Comparison of ENCODE assay signal across 9 cellular contexts in genomic region chr1:219938706-219939105, GRCh38. TPM values are rescaled to one million over a fixed set of nuclear protein-coding genes. Genes with fewer than 3 reads are reported as not detected.
DNase-seq lines count a peak whose midpoint lies in the region; ATAC-seq and TF ChIP-seq lines count a peak whose summit lies in the region.
"Had no signal": no experiment of that assay in that cellular context is flagged by ENCODE, and none has a peak within 500 bp of the region (broad histone marks: within the 10 kb centered on the region; RNA-seq: fewer than 3 reads in every experiment).

No MANE protein-coding gene starts in this region.

- no TSS peak for BruUV-seq in mammary epithelial cell (replicated peaks; lab: Mats Ljungman, UMichigan)

- no peak overlapping the region for H3K4me2 ChIP-seq in mammary epithelial cell (ENCODE audit: insufficient read depth, low read depth, low read length)

- no peaks in the 10 kb centered on the region for H3K27me3 ChIP-seq in mammary epithelial cell (ENCODE audit: insufficient read depth, low read length)
- no peaks in the 10 kb centered on the region for H3K27me3 ChIP-seq in CD8-positive, alpha-beta memory T cell (ENCODE audit: insufficient read depth, low read length, poor library complexity, severe bottlenecking)

- H3K27ac Mint-ChIP-seq in nephron progenitor cell = no peak overlapping the region
- no peak overlapping the region for H3K27ac Mint-ChIP-seq in CD8-positive, alpha-beta memory T cell

- no peak overlapping the region for H3K9ac ChIP-seq in mammary epithelial cell (ENCODE audit: insufficient read depth, low read length)

- peak; percentile 49 for DNase-seq in EL
- DNase-seq in MV-4-11 (lab: John Stamatoyannopoulos, UW) = peak; percentile 6
- DNase-seq in mammary epithelial cell = peak; percentile 55
- DNase-seq in nephron progenitor cell = peak; percentile 33
- DNase-seq in CD8-positive, alpha-beta memory T cell = no peak
- no peak for DNase-seq in NAMALWA (ENCODE audit: low spot score)
- DNase-seq: activated CD4-positive, alpha-beta T cell treated with anti-CD3 and anti-CD28 coated beads for 4 hours had no signal

- H3K36me3 ChIP-seq in mammary epithelial cell (ENCODE audit: insufficient read depth, low read length) = no peaks in the 10 kb centered on the region
- H3K36me3 ChIP-seq in CD8-positive, alpha-beta memory T cell (ENCODE audit: insufficient read depth, low read length) = no peaks in the 10 kb centered on the region

- peaks cover 24% of the 10 kb centered on the region for H3K4me1 Mint-ChIP-seq in nephron progenitor cell
- H3K4me1 Mint-ChIP-seq in CD8-positive, alpha-beta memory T cell = no peaks in the 10 kb centered on the region

- ATAC-seq in GM21390 (IDR thresholded peaks at IDR 0.05; ENCODE audit: unreplicated experiment) = no peak
- ATAC-seq in HG02970 (IDR thresholded peaks at IDR 0.05; ENCODE audit: low FRiP score, unreplicated experiment) = no peak

- H3K9me3 Mint-ChIP-seq in nephron progenitor cell = peaks cover 14% of the 10 kb centered on the region
- peaks cover 0 to 7% (median 4%) of the 10 kb centered on the region in 5 donors for H3K9me3 Mint-ChIP-seq in CD8-positive, alpha-beta memory T cell

- in situ Hi-C loops in mammary epithelial cell (cut with MboI; ENCODE audit: low sequenced_read_pairs in 2 of 2) = no loop called here

- POLR2A ChIA-PET in CD8-positive, alpha-beta memory T cell (lab: Charles Lee) = no interaction called here

- no peak overlapping the region for H2AFZ ChIP-seq in mammary epithelial cell (ENCODE audit: low read depth, low read length)

- peaks cover 4% of the 10 kb centered on the region for H3K36me3 Mint-ChIP-seq in nephron progenitor cell (ENCODE audit: low read depth)
- H3K36me3 Mint-ChIP-seq in CD8-positive, alpha-beta memory T cell = peaks cover 0 to 2% (median 0%) of the 10 kb centered on the region in 3 donors

- no peaks in the 10 kb centered on the region for H3K79me2 ChIP-seq in mammary epithelial cell (ENCODE audit: insufficient read depth, low read length)

- no peak overlapping the region for H3K4me3 ChIP-seq in mammary epithelial cell (replicated peaks in 1 of 3; ENCODE audit: insufficient read depth in 1 of 3, low read depth in 2 of 3, low read length in 3 of 3)
- no peak overlapping the region for H3K4me3 ChIP-seq in CD8-positive, alpha-beta memory T cell (ENCODE audit: low read length)

- dilution Hi-C loops in mammary epithelial cell (cut with HindIII; ENCODE audit: low sequenced_read_pairs) = no loop called here

- no peak overlapping the region for H3K27ac ChIP-seq in mammary epithelial cell (ENCODE audit: insufficient read depth, low read depth, low read length)
- no peak overlapping the region for H3K27ac ChIP-seq in CD8-positive, alpha-beta memory T cell (ENCODE audit: low read depth, low read length)

- peaks cover 21% of the 10 kb centered on the region for H3K27me3 Mint-ChIP-seq in nephron progenitor cell (ENCODE audit: low read depth, poor library complexity)
- peaks cover 19 to 56% of the 10 kb centered on the region in 2 donors for H3K27me3 Mint-ChIP-seq in CD8-positive, alpha-beta memory T cell

- no peaks in the 10 kb centered on the region for H3K4me1 ChIP-seq in mammary epithelial cell (ENCODE audit: insufficient read depth, low read length)
- H3K4me1 ChIP-seq in CD8-positive, alpha-beta memory T cell (ENCODE audit: insufficient read depth, low read length) = no peaks in the 10 kb centered on the region

- H4K20me1 ChIP-seq in mammary epithelial cell (ENCODE audit: insufficient read depth, low read length) = no peaks in the 10 kb centered on the region

- intact Hi-C loops in mammary epithelial cell (cut with micrococcal nuclease) = no loop called here

- H3K4me3 Mint-ChIP-seq in nephron progenitor cell = no peak overlapping the region
- H3K4me3 Mint-ChIP-seq in CD8-positive, alpha-beta memory T cell = no peak overlapping the region

- CTCF ChIA-PET in mammary epithelial cell (lab: Charles Lee; ENCODE audit: low non-redundant PET) = no interaction called here
- CTCF ChIA-PET in CD8-positive, alpha-beta memory T cell (lab: Charles Lee) = no interaction called here

- no peaks in the 10 kb centered on the region for H3K9me3 ChIP-seq in mammary epithelial cell (replicated peaks; ENCODE audit: insufficient read depth, low read length)
- no peaks in the 10 kb centered on the region for H3K9me3 ChIP-seq in CD8-positive, alpha-beta memory T cell (ENCODE audit: low read length)

- WGBS in mammary epithelial cell (ENCODE audit: low coverage, missing lambda C conversion rate) = 33% methylated on average over 2 of the region's 2 CpGs

- TF ChIP-seq CTCF in mammary epithelial cell (conservative IDR thresholded peaks at IDR 0.05 in 1 of 2, IDR thresholded peaks at IDR 0.05 in 1 of 2; ENCODE audit: extremely low read depth in 1 of 2, insufficient read depth in 1 of 2, low read depth in 1 of 2, low read length in 2 of 2) (no peak), nephron progenitor cell (IDR thresholded peaks at IDR 0.05) (no peak)

RNA-seq across cellular contexts. Expression of gene SLC30A10, which starts 10.3 kb away (rescaled TPM):
- total RNA-seq in mammary epithelial cell = not detected
- polyA plus RNA-seq in mammary epithelial cell = not detected
- polyA minus RNA-seq in mammary epithelial cell = not detected
- total RNA-seq in CD8-positive, alpha-beta memory T cell = not detected
- polyA plus RNA-seq in CD8-positive, alpha-beta memory T cell = not detected

Comparison
In these comparisons a context has a peak if more than half of its experiments do, and no peak if none do; other contexts are left out.
1. DNase-seq: peak in EL (single experiment), MV-4-11 (single experiment), mammary epithelial cell (single experiment) and nephron progenitor cell (single experiment); none in CD8-positive, alpha-beta memory T cell (0 of 5) and NAMALWA (single experiment).